ENCODE assay signal across 27 cellular contexts in genomic region chr6:68043122-68043398, GRCh38.
"Had no signal": no experiment of that assay in that cellular context is flagged by ENCODE, and none has a peak within 500 bp of the region (broad histone marks: within the 10 kb centered on the region; RNA-seq: fewer than 3 reads in every experiment).

No MANE protein-coding gene starts in this region.

- H3K36me3 Mint-ChIP-seq: naive thymus-derived CD8-positive, alpha-beta T cell; natural killer cell treated with Interleukin-12 subunit alpha and Interleukin-12 subunit beta and Interleukin-15 and Interleukin-18, amount 100 ng/mL, for 72 hours; stimulated activated effector memory CD8-positive, alpha-beta T cell treated with anti-CD3 and anti-CD28 coated beads, Interleukin-12 subunit alpha, Interleukin-12 subunit beta, amount 100 ng/mL, for 72 hours; stimulated activated naive B cell treated with anti-CD40 and anti-IgM and Interleukin-4, amounts not matched to agents 10 μg/mL and 1 μg/mL and 100 μg/mL, for 72 hours; type B pancreatic cell had no signal

- H3K9me3 Mint-ChIP-seq: nephron progenitor cell, type B pancreatic cell had no signal

- H3K9me3 ChIP-seq: neutrophil, pancreas, prostate gland, right lobe of liver, sigmoid colon, thoracic aorta, thyroid gland, upper lobe of right lung, uterus had no signal

- H3K4me1 ChIP-seq: pancreas, prostate gland, right lobe of liver, sigmoid colon, stomach, thyroid gland, tibial nerve, upper lobe of right lung, uterus had no signal

- DNase-seq: naive thymus-derived CD8-positive, alpha-beta T cell; nephron progenitor cell; nucleus accumbens; pancreas; right cardiac atrium; right lobe of liver; sigmoid colon; small intestine; stimulated activated CD4-positive, alpha-beta T cell treated with anti-CD3 and anti-CD28 coated beads, Interleukin-15, amount 100 ng/mL, for 24 hours; stimulated activated CD4-positive, alpha-beta T cell treated with anti-CD3 and anti-CD28 coated beads, Interleukin-2, amount 100 ng/mL, for 24 hours; stimulated activated CD4-positive, alpha-beta T cell treated with anti-CD3 and anti-CD28 coated beads, Interleukin-2, amount 100 ng/mL, for 48 hours; stimulated activated CD4-positive, alpha-beta T cell treated with anti-CD3 and anti-CD28 coated beads, Interleukin-4, amount 100 ng/mL, for 24 hours; stimulated activated naive B cell treated with anti-CD40 and anti-IgM and Interleukin-4, amounts not matched to agents 10 μg/mL and 1 μg/mL and 100 μg/mL, for 72 hours; stimulated activated naive CD4-positive, alpha-beta T cell treated with Interleukin-2 at 50 U/mL for 16 hours; stomach; thyroid gland; upper lobe of right lung; uterus had no signal

- H3K4me1 Mint-ChIP-seq: naive thymus-derived CD8-positive, alpha-beta T cell; stimulated activated effector memory CD8-positive, alpha-beta T cell treated with anti-CD3 and anti-CD28 coated beads, Interleukin-12 subunit alpha, Interleukin-12 subunit beta, amount 100 ng/mL, for 72 hours; stimulated activated naive B cell treated with anti-CD40 and anti-IgM and Interleukin-4, amounts not matched to agents 10 μg/mL and 1 μg/mL and 100 μg/mL, for 72 hours had no signal

- H3K27ac ChIP-seq: neutrophil, pancreas, prostate gland, right lobe of liver, sigmoid colon, stomach, thoracic aorta, thyroid gland, upper lobe of right lung, uterus had no signal

- H3K4me3 ChIP-seq: pancreas, prostate gland, right lobe of liver, sigmoid colon, stomach, thoracic aorta, thyroid gland, tibial nerve, upper lobe of right lung, uterus had no signal

- H3K27me3 ChIP-seq: neutrophil, pancreas, right lobe of liver, sigmoid colon, stomach, thyroid gland, tibial nerve, upper lobe of right lung, uterus had no signal

- ATAC-seq: naive thymus-derived CD8-positive, alpha-beta T cell; natural killer cell treated with Interleukin-12 subunit alpha and Interleukin-12 subunit beta and Interleukin-15 and Interleukin-18, amount 100 ng/mL, for 72 hours; pancreas; right cardiac atrium; right lobe of liver; stimulated activated effector memory CD8-positive, alpha-beta T cell treated with anti-CD3 and anti-CD28 coated beads, Interleukin-12 subunit alpha, Interleukin-12 subunit beta, amount 100 ng/mL, for 72 hours; stimulated activated naive B cell treated with anti-CD40 and anti-IgM and Interleukin-4, amounts not matched to agents 10 μg/mL and 1 μg/mL and 100 μg/mL, for 72 hours; upper lobe of right lung had no signal

- H3K4me3 Mint-ChIP-seq: naive thymus-derived CD8-positive, alpha-beta T cell; natural killer cell treated with Interleukin-12 subunit alpha and Interleukin-12 subunit beta and Interleukin-15 and Interleukin-18, amount 100 ng/mL, for 72 hours; nephron progenitor cell; neural crest cell; stimulated activated effector memory CD8-positive, alpha-beta T cell treated with anti-CD3 and anti-CD28 coated beads, Interleukin-12 subunit alpha, Interleukin-12 subunit beta, amount 100 ng/mL, for 72 hours; stimulated activated naive B cell treated with anti-CD40 and anti-IgM and Interleukin-4, amounts not matched to agents 10 μg/mL and 1 μg/mL and 100 μg/mL, for 72 hours; stimulated activated naive CD8-positive, alpha-beta T cell treated with anti-CD3 and anti-CD28 coated beads, Interleukin-15, Interleukin-2, amounts not matched to agents 100 ng/mL and 50 ng/mL, for 24 hours; type B pancreatic cell had no signal

- H3K27ac Mint-ChIP-seq: naive thymus-derived CD8-positive, alpha-beta T cell; natural killer cell treated with Interleukin-12 subunit alpha and Interleukin-12 subunit beta and Interleukin-15 and Interleukin-18, amount 100 ng/mL, for 72 hours; nephron progenitor cell; stimulated activated effector memory CD8-positive, alpha-beta T cell treated with anti-CD3 and anti-CD28 coated beads, Interleukin-12 subunit alpha, Interleukin-12 subunit beta, amount 100 ng/mL, for 72 hours; stimulated activated naive B cell treated with anti-CD40 and anti-IgM and Interleukin-4, amounts not matched to agents 10 μg/mL and 1 μg/mL and 100 μg/mL, for 72 hours; stimulated activated naive CD8-positive, alpha-beta T cell treated with anti-CD3 and anti-CD28 coated beads, Interleukin-15, Interleukin-2, amounts not matched to agents 100 ng/mL and 50 ng/mL, for 24 hours; type B pancreatic cell had no signal

- H3K36me3 ChIP-seq: neutrophil, pancreas, prostate gland, right lobe of liver, sigmoid colon, stomach, thoracic aorta, thyroid gland, tibial nerve, upper lobe of right lung, uterus had no signal

- H3K27me3 Mint-ChIP-seq: naive thymus-derived CD8-positive, alpha-beta T cell; natural killer cell treated with Interleukin-12 subunit alpha and Interleukin-12 subunit beta and Interleukin-15 and Interleukin-18, amount 100 ng/mL, for 72 hours; stimulated activated naive B cell treated with anti-CD40 and anti-IgM and Interleukin-4, amounts not matched to agents 10 μg/mL and 1 μg/mL and 100 μg/mL, for 72 hours; stimulated activated naive CD8-positive, alpha-beta T cell treated with anti-CD3 and anti-CD28 coated beads, Interleukin-15, Interleukin-2, amounts not matched to agents 100 ng/mL and 50 ng/mL, for 24 hours had no signal
